ENCODE assay signal across 22 cellular contexts in the genomic region with DNA sequence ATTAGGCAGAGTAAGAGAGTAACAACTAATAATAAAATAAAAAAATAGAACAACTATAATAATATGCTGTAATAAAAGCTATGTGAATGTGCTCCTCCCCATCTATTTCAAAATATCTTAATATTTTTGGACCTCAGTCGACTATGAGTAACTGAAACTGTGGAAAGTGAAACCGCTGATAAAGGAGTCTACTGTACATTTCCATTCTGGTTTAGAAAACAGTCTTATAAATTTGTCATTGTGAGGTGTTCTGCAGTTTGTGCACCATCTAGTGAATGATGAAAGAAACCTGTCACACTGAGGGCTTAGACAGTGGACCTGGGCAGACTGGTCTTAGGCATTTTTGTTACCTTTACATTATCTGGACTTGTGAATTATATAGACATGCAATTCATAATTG. TPM values are rescaled to one million over a fixed set of nuclear protein-coding genes. Genes with fewer than 3 reads are reported as not detected.
"Had no signal": no experiment of that assay in that cellular context is flagged by ENCODE, and none has a peak within 500 bp of the region (broad histone marks: within the 10 kb centered on the region; RNA-seq: fewer than 3 reads in every experiment).

No MANE protein-coding gene starts in this region.

- H3K4me1 ChIP-seq: colonic mucosa, gastroesophageal sphincter, right atrium auricular region, upper lobe of left lung had no signal

- H3K4me2 ChIP-seq: hepatocyte had no signal

- H3K9me3 ChIP-seq: colonic mucosa, esophagus squamous epithelium, gastroesophageal sphincter, right atrium auricular region, suprapubic skin, upper lobe of left lung had no signal

- H3K27me3 ChIP-seq: colonic mucosa, esophagus squamous epithelium, gastroesophageal sphincter, hepatocyte, right atrium auricular region, suprapubic skin, upper lobe of left lung had no signal

- H3K79me2 ChIP-seq: hepatocyte had no signal

- DNase-seq: activated CD4-positive, alpha-beta T cell treated with anti-CD3 and anti-CD28 coated beads for 1 hour; activated CD4-positive, alpha-beta T cell treated with anti-CD3 and anti-CD28 coated beads, Interleukin-2, amount 50 U/mL, for 4 hours; activated naive CD4-positive, alpha-beta T cell treated with anti-CD3 and anti-CD28 coated beads for 36 hours; activated naive CD8-positive, alpha-beta T cell treated with anti-CD3 and anti-CD28 coated beads, Interleukin-2, amount 50 U/mL, for 24 hours; caudate nucleus; colonic mucosa; esophagus squamous epithelium; left ventricle myocardium superior; mesendoderm; nucleus accumbens; stimulated activated naive CD8-positive, alpha-beta T cell treated with anti-CD3 and anti-CD28 coated beads, Interleukin-15, Interleukin-2, amounts not matched to agents 100 U/mL and 50 U/mL, for 24 hours; T-helper 1 cell; T1000; upper lobe of left lung had no signal

- H3K27ac ChIP-seq: colonic mucosa, gastroesophageal sphincter, hepatocyte, right atrium auricular region, skin epidermis, suprapubic skin, upper lobe of left lung, VCaP had no signal

- H3K36me3 ChIP-seq: colonic mucosa, esophagus squamous epithelium, gastroesophageal sphincter, right atrium auricular region, suprapubic skin, upper lobe of left lung had no signal

- H3K4me3 ChIP-seq: colonic mucosa, esophagus squamous epithelium, gastroesophageal sphincter, hepatocyte, right atrium auricular region, skin epidermis, suprapubic skin, upper lobe of left lung had no signal

- H2AFZ ChIP-seq: hepatocyte had no signal

RNA-seq across cellular contexts. Expression of gene TMEM150C, which starts 42.0 kb away (rescaled TPM):
- total RNA-seq: activated naive CD4-positive, alpha-beta T cell treated with anti-CD3 and anti-CD28 coated beads for 36 hours; activated T-helper 17 cell treated with anti-CD3 and anti-CD28 coated beads, Interleukin-2, amount 50 U/mL, for 72 hours; natural killer cell treated with Interleukin-12 subunit alpha and Interleukin-12 subunit beta and Interleukin-15 and Interleukin-18, amount 100 ng/mL, for 72 hours had no signal
